13 cellular contexts compared by ENCODE assay signal in genomic region chr13:97269603-97270002, GRCh38.
"Had no signal": no experiment of that assay in that cellular context is flagged by ENCODE, and none has a peak within 500 bp of the region (broad histone marks: within the 10 kb centered on the region; RNA-seq: fewer than 3 reads in every experiment).

No MANE protein-coding gene starts in this region.

- DNase-seq: activated CD4-positive, alpha-beta T cell treated with anti-CD3 and anti-CD28 coated beads for 48 hours; activated CD8-positive, alpha-beta T cell treated with anti-CD3 and anti-CD28 coated beads, Interleukin-2, amount 10 ng/mL, durations not matched to agents 7 days and 5 days; activated naive CD4-positive, alpha-beta T cell; activated naive CD8-positive, alpha-beta T cell treated with anti-CD3 and anti-CD28 coated beads, Interleukin-2, amount 50 U/mL, for 24 hours; effector CD8-positive, alpha-beta T cell; hippocampal formation; occipital lobe; psoas muscle; stimulated activated CD4-positive, alpha-beta T cell treated with anti-CD3 and anti-CD28 coated beads, Interleukin-4, amount 100 ng/mL, for 1 hour; stimulated activated CD8-positive, alpha-beta memory T cell treated with anti-CD3 and anti-CD28 coated beads, Interleukin-4, amount 100 ng/mL, for 48 hours; stimulated activated naive CD8-positive, alpha-beta T cell treated with anti-CD3 and anti-CD28 coated beads, Interleukin-15, amount 100 ng/mL, for 72 hours; T-helper 17 cell had no signal

- ATAC-seq: activated CD8-positive, alpha-beta T cell treated with anti-CD3 and anti-CD28 coated beads, Interleukin-2, amount 10 ng/mL, durations not matched to agents 7 days and 5 days; activated naive CD8-positive, alpha-beta T cell treated with anti-CD3 and anti-CD28 coated beads, Interleukin-2, amount 50 U/mL, for 24 hours; stimulated activated naive CD8-positive, alpha-beta T cell treated with anti-CD3 and anti-CD28 coated beads, Interleukin-15, amount 100 ng/mL, for 72 hours; T-helper 17 cell had no signal

- H3K27me3 ChIP-seq: cardiac muscle cell had no signal

- H3K27ac ChIP-seq: cardiac muscle cell, psoas muscle had no signal

- H3K9me3 ChIP-seq: psoas muscle had no signal

- H3K36me3 ChIP-seq: cardiac muscle cell had no signal

- H3K4me3 ChIP-seq: cardiac muscle cell, psoas muscle had no signal
